Comparison of ENCODE assay signal across 14 cellular contexts in genomic region chr4:143374771-143375170, GRCh38.
"Had no signal": no experiment of that assay in that cellular context is flagged by ENCODE, and none has a peak within 500 bp of the region (broad histone marks: within the 10 kb centered on the region; RNA-seq: fewer than 3 reads in every experiment).

No MANE protein-coding gene starts in this region.

- H3K27me3 ChIP-seq: brain microvascular endothelial cell, right atrium auricular region, suprapubic skin had no signal

- H3K27ac ChIP-seq: brain microvascular endothelial cell, suprapubic skin, VCaP had no signal

- H3K36me3 ChIP-seq: brain microvascular endothelial cell, right atrium auricular region, suprapubic skin had no signal

- H3K4me3 ChIP-seq: right atrium auricular region, suprapubic skin had no signal

- ATAC-seq: activated T-helper 17 cell treated with anti-CD3 and anti-CD28 coated beads, Interleukin-2, amount 50 U/mL, for 72 hours; natural killer cell treated with Interleukin-12 subunit alpha and Interleukin-12 subunit beta and Interleukin-15 and Interleukin-18, amount 100 ng/mL, for 72 hours had no signal

- H3K9me3 ChIP-seq: right atrium auricular region, suprapubic skin had no signal

- DNase-seq: activated CD4-positive, alpha-beta T cell treated with anti-CD3 and anti-CD28 coated beads, Interleukin-2, amount 50 U/mL, for 48 hours; activated naive CD4-positive, alpha-beta T cell treated with Interleukin-2 at 50 U/mL for 16 hours; brain microvascular endothelial cell; cerebellar nuclear complex; posterior cingulate gyrus; small intestine; stimulated activated CD4-positive, alpha-beta T cell treated with anti-CD3 and anti-CD28 coated beads, Interleukin-4, amount 100 ng/mL, for 4 hours; stimulated activated CD8-positive, alpha-beta memory T cell treated with anti-CD3 and anti-CD28 coated beads, Interleukin-4, amount 100 ng/mL, for 48 hours; stimulated activated naive CD4-positive, alpha-beta T cell treated with Interleukin-2 at 50 U/mL for 16 hours had no signal
